8 cellular contexts compared by ENCODE assay signal in the genomic region with DNA sequence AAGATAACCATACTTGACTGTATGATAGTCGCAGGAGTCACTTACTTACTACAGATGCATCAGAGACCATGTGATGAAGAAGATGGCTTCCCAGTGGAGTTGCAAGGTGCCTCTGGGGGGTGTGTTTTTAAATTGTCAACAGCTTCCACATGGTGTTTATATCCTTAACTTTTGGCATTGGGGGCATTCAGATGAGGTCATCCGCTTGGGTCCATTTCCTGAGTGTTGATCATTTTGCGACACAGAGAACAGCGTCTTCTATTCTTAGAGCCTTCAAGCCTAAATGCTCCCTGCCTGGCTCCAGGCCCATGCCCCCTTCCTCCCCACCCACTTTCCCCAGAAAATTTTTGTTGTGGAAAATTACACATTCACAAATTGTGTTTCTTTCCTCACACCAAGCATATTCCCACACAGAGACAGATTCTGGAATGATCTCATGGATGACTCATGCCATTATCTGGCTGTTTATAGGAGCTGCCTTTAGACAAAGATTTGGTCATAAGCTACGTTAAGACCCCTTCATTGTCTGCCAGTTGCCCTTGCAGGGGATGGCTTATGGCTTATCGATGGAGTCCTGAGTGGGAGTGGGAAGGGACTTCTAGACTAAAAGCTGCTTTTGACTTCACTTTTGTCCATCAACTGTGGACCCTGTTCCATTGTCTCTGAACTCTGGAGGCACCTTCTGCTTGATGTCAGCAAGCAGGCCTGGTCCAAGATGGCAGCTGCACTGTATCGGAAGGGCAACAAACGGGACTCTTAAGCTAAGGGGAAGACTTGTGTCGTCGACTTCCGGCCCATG.
DNase-seq lines count a peak whose midpoint lies in the region; ATAC-seq and TF ChIP-seq lines count a peak whose summit lies in the region.

No MANE protein-coding gene starts in this region.

- no peak for TF ChIP-seq POLR2A in heart left ventricle (IDR thresholded peaks at IDR 0.05)

- peaks cover 0 to 72% (median 43%) of the 10 kb centered on the region in 12 donors for H3K4me1 ChIP-seq in heart left ventricle
- peaks cover 19 to 35% (median 29%) of the 10 kb centered on the region in 3 donors for H3K4me1 ChIP-seq in skeletal muscle tissue (ENCODE audit: control insufficient read depth in 3 of 3, insufficient read depth in 3 of 3, low read length in 3 of 3)

- H3K4me3 ChIP-seq in heart left ventricle (no peak overlapping the region), skeletal muscle tissue (ENCODE audit: low read length in 3 of 3) (no peak overlapping the region)

- DNase-seq in GM04504 (ENCODE audit: low read depth) (peak; percentile 58), heart left ventricle (peak in 4 of 5 donors; percentile 44 to 57 (median 50)), G401 (ENCODE audit: low spot score) (no peak), NCI-H2196 treated with DMSO at 0.1 percent for 48 hours (lab: John Stamatoyannopoulos, UW; ENCODE audit: unreplicated experiment) (no peak), NCI-H1105 treated with DMSO at 0.1 percent for 48 hours (lab: John Stamatoyannopoulos, UW) (no peak)
- no peak for DNase-seq in activated CD4-positive, alpha-beta T cell treated with anti-CD3 and anti-CD28 coated beads for 48 hours

- TF ChIP-seq CTCF in VCaP (conservative IDR thresholded peaks at IDR 0.05) (no peak), heart left ventricle (IDR thresholded peaks at IDR 0.05) (no peak)

- H3K9ac ChIP-seq in skeletal muscle tissue (ENCODE audit: low read depth in 1 of 3, low read length in 3 of 3) = no peak overlapping the region

- WGBS in heart left ventricle, 4 donors = 50 to 60% (median 55%) methylated on average over 11 of the region's 11 CpGs

- peak overlapping the region; percentile 24; the same call in 1 of the 2 replicates for H3K27ac ChIP-seq in VCaP
- H3K27ac ChIP-seq in heart left ventricle = peak overlapping the region; percentile 18 to 87 (median 68)
- H3K27ac ChIP-seq in skeletal muscle tissue (ENCODE audit: low read depth, low read length) = peak overlapping the region; percentile 15

- H3K9me3 ChIP-seq in heart left ventricle (no peaks in the 10 kb centered on the region), skeletal muscle tissue (ENCODE audit: control insufficient read depth in 3 of 3, low read length in 3 of 3) (no peaks in the 10 kb centered on the region)

- in situ Hi-C loops in G401 (cut with HindIII; ENCODE audit: low sequenced_read_pairs) = no loop called here

- intact Hi-C loops in heart left ventricle (cut with DNase I) = loop anchor here in 2 of 10 donors (10.0 kb wide), 2 partner anchors 92 to 128 kb away; a partner anchor contains a TSS

- no peaks in the 10 kb centered on the region for H3K27me3 ChIP-seq in heart left ventricle
- H3K27me3 ChIP-seq in skeletal muscle tissue (ENCODE audit: control insufficient read depth in 3 of 3, insufficient read depth in 3 of 3, low read length in 3 of 3) = peaks cover 0 to 8% (median 3%) of the 10 kb centered on the region in 3 donors

- ATAC-seq in heart left ventricle = peak; percentile 25 to 73 (median 62)

- H3K36me3 ChIP-seq in heart left ventricle (no peaks in the 10 kb centered on the region), skeletal muscle tissue (ENCODE audit: control insufficient read depth in 3 of 3, insufficient read depth in 3 of 3, low read length in 3 of 3) (no peaks in the 10 kb centered on the region)

Comparison
In these comparisons a context has a peak if more than half of its experiments do, and no peak if none do; other contexts are left out.
1. DNase-seq: peak in GM04504 (single experiment) and heart left ventricle (4 of 5); none in G401 (single experiment), NCI-H2196 treated with DMSO at 0.1 percent for 48 hours (single experiment), activated CD4-positive, alpha-beta T cell treated with anti-CD3 and anti-CD28 coated beads for 48 hours (single experiment) and NCI-H1105 treated with DMSO at 0.1 percent for 48 hours (single experiment).
2. H3K27ac ChIP-seq: peak in every context shown above with its lines; median percentile 68 in heart left ventricle; 24 in VCaP; 15 in skeletal muscle tissue.